Comparison of ENCODE assay signal across 8 cellular contexts in the genomic region with DNA sequence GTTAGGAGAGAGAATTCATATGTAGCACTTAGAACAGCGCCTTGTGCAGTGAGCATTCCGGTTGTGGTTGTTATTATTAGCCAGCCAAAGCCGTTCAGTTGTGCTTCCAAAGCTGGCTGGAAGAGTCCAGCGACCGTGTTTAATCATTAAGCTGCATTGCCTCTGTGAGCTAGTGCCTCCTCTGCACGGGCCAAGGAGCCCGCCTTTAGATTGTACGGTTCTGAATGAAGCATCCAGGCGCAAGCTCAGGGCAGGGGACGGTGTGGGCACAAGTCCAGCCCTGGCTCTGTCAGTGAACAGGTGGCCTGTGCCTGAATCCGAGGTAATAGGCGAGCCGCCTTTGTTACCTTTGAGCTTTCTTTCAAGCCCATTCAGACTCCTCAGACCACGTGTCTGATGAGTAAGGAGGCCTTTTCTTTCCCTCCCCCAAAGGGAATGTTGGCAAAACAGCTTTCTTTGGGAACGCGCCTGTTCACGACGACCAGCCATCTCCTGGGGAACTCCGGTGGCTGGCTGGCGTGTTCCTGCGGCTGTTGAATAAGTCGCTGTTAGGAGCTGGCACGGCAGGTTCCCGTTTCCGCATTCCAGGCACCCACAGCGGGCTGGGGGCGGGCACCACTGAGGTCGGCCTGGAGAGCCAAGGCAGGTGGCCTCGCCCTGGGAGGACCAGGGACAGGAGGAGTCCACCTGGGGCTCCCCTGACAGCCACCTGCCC. TPM values are rescaled to one million over a fixed set of nuclear protein-coding genes. Genes with fewer than 3 reads are reported as not detected.
DNase-seq lines count a peak whose midpoint lies in the region; ATAC-seq and TF ChIP-seq lines count a peak whose summit lies in the region.

No MANE protein-coding gene starts in this region.

- peak overlapping the region; percentile 38 for H3K4me3 ChIP-seq in AG10803 (ENCODE audit: low read length)
- H3K4me3 ChIP-seq in trophoblast cell (ENCODE audit: low read depth, low read length): peak overlapping the region; percentile 38

- intact Hi-C loops in activated B cell treated with CpG ODN at 0.5 μM for 24 hours (cut with micrococcal nuclease) (loop anchor here (2.0 kb wide), 1 partner anchor 19 kb away; no protein-coding TSS in a partner anchor), left cardiac atrium (cut with DNase I) (no loop called here)

- no peaks in the 10 kb centered on the region for H3K27me3 ChIP-seq in trophoblast cell (ENCODE audit: insufficient read depth, low read length)

- no peaks in the 10 kb centered on the region for H3K79me2 ChIP-seq in trophoblast cell (ENCODE audit: control insufficient read depth, insufficient read depth, low read length, poor library complexity)

- POLR2A ChIA-PET in activated B cell treated with CpG ODN at 0.5 μM for 24 hours (lab: Charles Lee): interaction anchor here (0.6 to 3.5 kb wide), 26 partner anchors 8 to 128 kb away, joined by 3 to 40 read pairs (median 4); a partner anchor contains a TSS

- no peaks in the 10 kb centered on the region for H3K27me3 Mint-ChIP-seq in activated B cell treated with CpG ODN at 0.5 μM for 24 hours

- peak overlapping the region; percentile 92 for H3K27ac Mint-ChIP-seq in activated B cell treated with CpG ODN at 0.5 μM for 24 hours

- H3K4me2 ChIP-seq in trophoblast cell (ENCODE audit: low read length): peak overlapping the region; percentile 67

- peak; percentile 29 for TF ChIP-seq CTCF in AG10803 (conservative IDR thresholded peaks at IDR 0.05; ENCODE audit: low read length)
- no peak for TF ChIP-seq CTCF in activated B cell treated with CpG ODN at 0.5 μM for 24 hours (IDR thresholded peaks at IDR 0.05)

- DNase-seq in AG10803 (ENCODE audit: low read depth) (peak; percentile 58), NCI-H1092 (lab: John Stamatoyannopoulos, UW) (peak; percentile 58), activated B cell treated with CpG ODN at 0.5 μM for 24 hours (peak; percentile 52), left cardiac atrium (peak; percentile 42), trophoblast cell (peak; percentile 8 to 29), SK-N-DZ (ENCODE audit: low spot score) (no peak)
- DNase-seq in activated CD4-positive, alpha-beta T cell treated with anti-CD3 and anti-CD28 coated beads, Interleukin-2, amount 50 U/mL, for 48 hours: no peak

- peak overlapping the region; percentile 20 for H4K12ac ChIP-seq in trophoblast cell (ENCODE audit: low read depth, low read length)

- H3K14ac ChIP-seq in trophoblast cell (ENCODE audit: low read length): peak overlapping the region; percentile 28

- peaks cover 3% of the 10 kb centered on the region for H3K9me3 ChIP-seq in trophoblast cell (ENCODE audit: insufficient read depth, low read depth, low read length)

- H3K27ac ChIP-seq in trophoblast cell (ENCODE audit: low read depth, low read length): peak overlapping the region; percentile 14

- peaks cover 14 to 16% of the 10 kb centered on the region in 2 experiments for H3K4me1 ChIP-seq in trophoblast cell (ENCODE audit: control insufficient read depth in 1 of 2, insufficient read depth in 2 of 2, low read length in 2 of 2)

- no peak overlapping the region for H2BK120ac ChIP-seq in trophoblast cell (ENCODE audit: insufficient read depth, low read length, poor library complexity)

- H2BK5ac ChIP-seq in trophoblast cell (ENCODE audit: low read depth, low read length, poor library complexity): no peak overlapping the region

- peaks cover 2% of the 10 kb centered on the region in 2 experiments for H3K36me3 ChIP-seq in trophoblast cell (ENCODE audit: control insufficient read depth in 1 of 2, insufficient read depth in 2 of 2, low read length in 2 of 2)

- no peak overlapping the region for H2AFZ ChIP-seq in trophoblast cell (ENCODE audit: insufficient read depth, low read length, poor library complexity)

- ATAC-seq in GM18907 (IDR thresholded peaks at IDR 0.05; ENCODE audit: unreplicated experiment) (peak; percentile 61), activated B cell treated with CpG ODN at 0.5 μM for 24 hours (ENCODE audit: low read depth) (peak; percentile 30), left cardiac atrium (peak; percentile 33 to 61)

- H3K4me1 Mint-ChIP-seq in activated B cell treated with CpG ODN at 0.5 μM for 24 hours: peaks cover 94% of the 10 kb centered on the region

- H3K36me3 Mint-ChIP-seq in activated B cell treated with CpG ODN at 0.5 μM for 24 hours (ENCODE audit: low read depth): peaks cover 26% of the 10 kb centered on the region

- peak overlapping the region; percentile 83 for H3K4me3 Mint-ChIP-seq in activated B cell treated with CpG ODN at 0.5 μM for 24 hours

- H2AK5ac ChIP-seq in trophoblast cell (ENCODE audit: low read length): no peak overlapping the region

- H3K9ac ChIP-seq in trophoblast cell (ENCODE audit: low read length): no peak overlapping the region

- H2BK12ac ChIP-seq in trophoblast cell (ENCODE audit: low read length): no peak overlapping the region

- CTCF ChIA-PET in activated B cell treated with CpG ODN at 0.5 μM for 24 hours (lab: Charles Lee): interaction anchor here (0.8 to 2.9 kb wide), 19 partner anchors 8 to 163 kb away, joined by 3 to 11 read pairs (median 4); a partner anchor contains a TSS

- no peak overlapping the region for H3K23ac ChIP-seq in trophoblast cell (ENCODE audit: low read length)

- WGBS in trophoblast cell (ENCODE audit: extremely low coverage, insufficient coverage, insufficient read length): no CpG with 5 or more reads among the region's 29 CpGs

- H4K8ac ChIP-seq in trophoblast cell (ENCODE audit: low read depth, low read length): peak overlapping the region; percentile 24

- peak overlapping the region; percentile 33 for H4K91ac ChIP-seq in trophoblast cell (ENCODE audit: low read depth, low read length)

- peaks cover 3% of the 10 kb centered on the region for H3K9me3 Mint-ChIP-seq in activated B cell treated with CpG ODN at 0.5 μM for 24 hours

- no peak overlapping the region for H3K4ac ChIP-seq in trophoblast cell (ENCODE audit: low read depth, low read length)

- no peak overlapping the region for H3K18ac ChIP-seq in trophoblast cell (ENCODE audit: low read length)

- H3K79me1 ChIP-seq in trophoblast cell (ENCODE audit: low read length): no peaks in the 10 kb centered on the region

RNA-seq across cellular contexts. Expression of a gene that starts 25.1 kb away (rescaled TPM):
- total RNA-seq in activated B cell treated with CpG ODN at 0.5 μM for 24 hours (120 and 145 TPM in 2 replicates), left cardiac atrium (1 to 10 TPM; 9.8 to 10.0 TPM)
- polyA plus RNA-seq in trophoblast cell (2013): 7.3 and 8.3 TPM in 2 replicates
- polyA plus RNA-seq in SK-N-DZ (2014; cell fraction: cytosol; rRNA removed): 3.2 and 10.4 TPM in 2 replicates
- 3.7 and 9.2 TPM in 2 replicates for polyA plus RNA-seq in SK-N-DZ (2014; cell fraction: nucleus; rRNA removed)

RNA-seq across cellular contexts. Expression of a gene that starts 25.7 kb away (rescaled TPM):
- total RNA-seq in activated B cell treated with CpG ODN at 0.5 μM for 24 hours (not detected in 2 replicates), left cardiac atrium (not detected)
- polyA plus RNA-seq in trophoblast cell (2013): not detected in 2 replicates
- not detected in 2 replicates for polyA plus RNA-seq in SK-N-DZ (2014; cell fraction: cytosol; rRNA removed)
- not detected in 2 replicates for polyA plus RNA-seq in SK-N-DZ (2014; cell fraction: nucleus; rRNA removed)

Comparison
In these comparisons a context has a peak if more than half of its experiments do, and no peak if none do; other contexts are left out.
1. DNase-seq: peak in AG10803 (single experiment), NCI-H1092 (single experiment), activated B cell treated with CpG ODN at 0.5 μM for 24 hours (single experiment), left cardiac atrium (single experiment) and trophoblast cell (2 of 2); none in SK-N-DZ (single experiment) and activated CD4-positive, alpha-beta T cell treated with anti-CD3 and anti-CD28 coated beads, Interleukin-2, amount 50 U/mL, for 48 hours (0 of 2).
2. RNA of a gene that starts 25.1 kb away (total RNA-seq): 120 to 145 TPM in activated B cell treated with CpG ODN at 0.5 μM for 24 hours; 9.8 to 10.0 TPM in left cardiac atrium; every median in the first group is over 10 times any median in the second.
3. Peak in every context shown above with its lines, with median percentiles within 50 percentile points of each other: ATAC-seq.